In the genomic region with DNA sequence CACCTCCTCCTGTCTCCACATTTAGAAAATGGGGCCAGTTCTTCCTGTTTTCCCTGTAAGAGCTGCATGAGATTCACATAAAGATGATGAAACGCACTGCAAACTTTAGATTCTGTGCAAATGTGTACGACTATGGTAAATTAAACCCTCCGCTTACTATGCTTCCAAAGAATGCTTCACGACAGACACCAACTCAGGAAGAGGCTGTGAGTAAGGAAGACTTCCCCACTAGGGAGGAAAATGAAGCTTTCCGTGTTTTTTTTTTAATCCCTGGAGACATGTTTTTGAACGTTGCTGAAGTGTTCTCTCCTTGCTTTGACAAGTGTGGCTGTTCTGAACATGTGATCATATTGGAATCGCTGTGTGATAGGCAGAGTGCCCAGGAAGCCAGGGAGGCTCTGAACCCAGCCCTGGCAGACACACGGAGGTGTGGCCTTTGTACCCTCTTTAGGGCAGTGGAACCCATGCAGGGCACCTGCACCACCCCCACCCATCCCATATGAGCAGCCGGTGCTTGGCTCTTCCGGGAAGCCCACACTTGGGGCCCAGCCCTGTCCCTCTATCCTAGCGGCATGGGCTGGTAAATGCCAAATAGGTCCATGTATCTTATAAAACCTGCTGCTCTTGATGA, we compare ENCODE assay signal across 8 cellular contexts. TPM values are rescaled to one million over a fixed set of nuclear protein-coding genes. Genes with fewer than 3 reads are reported as not detected.
DNase-seq lines count a peak whose midpoint lies in the region; TF ChIP-seq lines count a peak whose summit lies in the region.

No MANE protein-coding gene starts in this region.

- H3K9me3 Mint-ChIP-seq in nephron progenitor cell: no peaks in the 10 kb centered on the region

- H3K4me1 Mint-ChIP-seq in nephron progenitor cell: peaks cover 30% of the 10 kb centered on the region

- H3K27ac ChIP-seq in Peyer's patch: peak overlapping the region; percentile 25 to 64 (median 46)
- peak overlapping the region; percentile 47 for H3K27ac ChIP-seq in cingulate gyrus (ENCODE audit: low read depth, low read length)
- no peak overlapping the region for H3K27ac ChIP-seq in uterus

- H3K27ac Mint-ChIP-seq in nephron progenitor cell: peak overlapping the region; percentile 72

- H3K4me3 ChIP-seq in Peyer's patch: peak overlapping the region in 1 of 4 donors; percentile 20
- no peak overlapping the region for H3K4me3 ChIP-seq in uterus

- H3K4me1 ChIP-seq in Peyer's patch (peaks cover 5 to 58% (median 8%) of the 10 kb centered on the region in 4 donors), uterus (peaks cover 0 to 8% of the 10 kb centered on the region in 2 donors)

- peak; percentile 86 for DNase-seq in EH (ENCODE audit: low read depth)
- DNase-seq in Peyer's patch: peak; percentile 14 to 83 (median 74)
- no peak for DNase-seq in nephron progenitor cell
- DNase-seq in A172 (ENCODE audit: low spot score): no peak
- no peak for DNase-seq in NCI-H446 treated with DMSO at 0.1 percent for 48 hours (lab: John Stamatoyannopoulos, UW)
- no peak for DNase-seq in NCI-H146 (lab: John Stamatoyannopoulos, UW)
- no peak for DNase-seq in uterus

- H3K27me3 Mint-ChIP-seq in nephron progenitor cell (ENCODE audit: low read depth, poor library complexity): peaks cover 22% of the 10 kb centered on the region

- H3K9me3 ChIP-seq in Peyer's patch: no peaks in the 10 kb centered on the region
- no peaks in the 10 kb centered on the region for H3K9me3 ChIP-seq in uterus

- peaks cover 1% of the 10 kb centered on the region for H3K36me3 Mint-ChIP-seq in nephron progenitor cell (ENCODE audit: low read depth)

- TF ChIP-seq CTCF in Peyer's patch (IDR thresholded peaks at IDR 0.05): peak in 3 of 6 experiments; percentile 35 to 52 (median 48)
- no peak for TF ChIP-seq CTCF in nephron progenitor cell (IDR thresholded peaks at IDR 0.05)
- no peak for TF ChIP-seq CTCF in uterus (IDR thresholded peaks at IDR 0.05)

- H3K36me3 ChIP-seq in Peyer's patch (no peaks in the 10 kb centered on the region), uterus (no peaks in the 10 kb centered on the region)

- no peak for TF ChIP-seq POLR2A in Peyer's patch (IDR thresholded peaks at IDR 0.05)
- no peak for TF ChIP-seq POLR2A in uterus (IDR thresholded peaks at IDR 0.05)

- no peaks in the 10 kb centered on the region for H3K27me3 ChIP-seq in Peyer's patch
- H3K27me3 ChIP-seq in uterus: no peaks in the 10 kb centered on the region

- intact Hi-C loops in uterus (cut with DNase I; ENCODE audit: low total_unique reads): no loop called here

- H3K4me3 Mint-ChIP-seq in nephron progenitor cell: no peak overlapping the region

RNA-seq across cellular contexts. Expression of gene SYNE3, which starts 7.5 kb away (rescaled TPM):
- total RNA-seq in Peyer's patch: 10 to 100 TPM in 3 of 4 donors, 1 to 10 TPM in 1; 7.2 to 35.5 (median 13.1) TPM
- 0.14 and 0.91 TPM in 2 replicates for total RNA-seq in A172 (2014; rRNA removed; shearing (Covaris generic))
- total RNA-seq in uterus: 10 to 100 TPM in 2 of 4 donors, 1 to 10 TPM in 2; 4.9 to 36.1 (median 15.2) TPM

RNA-seq across cellular contexts. Expression of gene GLRX5, which starts 10.9 kb away (rescaled TPM):
- total RNA-seq in Peyer's patch (10 to 100 TPM; 24.8 to 42.7 (median 29.5) TPM), uterus (10 to 100 TPM in 3 of 4 donors, 1 to 10 TPM in 1; 5.9 to 40.3 (median 23.7) TPM)
- total RNA-seq in A172 (2014; rRNA removed; shearing (Covaris generic)): 53.1 and 56.1 TPM in 2 replicates

Comparison
In these comparisons a context has a peak if more than half of its experiments do, and no peak if none do; other contexts are left out.
1. DNase-seq: peak in EH (single experiment) and Peyer's patch (3 of 3); none in nephron progenitor cell (single experiment), A172 (single experiment), NCI-H446 treated with DMSO at 0.1 percent for 48 hours (single experiment), NCI-H146 (single experiment) and uterus (0 of 2).
2. H3K27ac ChIP-seq: peak in Peyer's patch (4 of 4) and cingulate gyrus (single experiment); none in uterus (0 of 2).